Comparison of ENCODE assay signal across 1 cellular context in the genomic region with DNA sequence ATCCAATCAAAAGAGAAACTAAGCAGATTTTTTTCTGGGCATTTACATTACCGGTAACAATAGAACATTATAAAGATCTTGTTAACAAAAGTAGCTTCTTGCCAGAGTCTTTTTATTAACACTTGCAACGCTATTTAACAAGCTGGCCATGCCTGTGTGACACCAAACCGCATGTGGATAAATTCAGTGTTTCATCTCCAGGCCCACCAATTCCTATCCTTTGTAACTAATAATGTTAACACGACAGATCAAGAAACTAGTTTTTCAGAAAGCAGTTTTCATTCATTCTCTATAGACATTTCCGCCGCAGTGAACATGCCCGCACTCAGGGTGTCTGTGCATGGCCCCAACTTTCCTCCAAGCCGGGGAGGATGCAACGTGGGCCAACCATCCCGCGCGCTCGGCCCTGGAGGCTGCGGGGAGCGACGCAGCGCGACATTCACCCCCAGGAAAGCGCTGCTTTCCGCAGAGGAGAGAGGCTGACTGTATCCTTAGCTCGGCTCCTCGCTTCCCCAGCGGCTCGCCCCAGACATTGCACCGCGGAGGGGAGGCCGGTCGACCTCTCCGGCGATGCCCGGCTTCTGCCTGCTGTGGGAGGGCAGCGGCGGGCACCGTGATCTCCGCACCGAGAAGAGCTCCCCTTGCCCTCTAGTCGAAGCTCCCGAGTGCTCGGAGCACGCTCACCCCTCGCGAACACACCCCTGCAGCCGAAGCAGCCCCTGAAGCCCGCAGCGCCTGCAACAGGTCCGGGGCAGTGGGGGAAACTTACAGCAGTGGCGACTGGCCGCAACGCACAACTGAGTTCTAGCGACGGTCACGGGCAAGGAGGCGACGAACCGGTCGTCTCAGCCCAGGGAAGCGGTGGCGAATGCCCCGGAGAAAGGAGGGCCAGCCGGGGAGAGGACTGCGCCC.
A peak's percentile ranks its signal among the peaks of the same experiment; 100 is the strongest.
TF ChIP-seq lines count a peak whose summit lies in the region.

No MANE protein-coding gene starts in this region.

TF ChIP-seq in K562, 482 proteins besides CTCF, POLR2A, EP300 and RAD21 (continues in another document):
- TF ChIP-seq CREBBP (IDR thresholded peaks at IDR 0.05; ENCODE audit: low read depth, low read length) (no peak), NR1H2 (CRISPR knock-in tag; IDR thresholded peaks at IDR 0.05) (0 out of 2 replicates have a peak, but pooled peaks have one; percentile 29), ZBTB17 (CRISPR knock-in tag; IDR thresholded peaks at IDR 0.05) (0 out of 2 replicates have a peak, but pooled peaks have one; percentile 4), ZNF780A (CRISPR knock-in tag; IDR thresholded peaks at IDR 0.05) (no peak), RBBP5 (IDR thresholded peaks at IDR 0.05; ENCODE audit: borderline replicate concordance, insufficient read depth, low read length, poor library complexity, severe bottlenecking) (peak; percentile 5), ZFX (CRISPR knock-in tag; IDR thresholded peaks at IDR 0.05) (peak; percentile 46), ZC3H4 (CRISPR knock-in tag; IDR thresholded peaks at IDR 0.05; ENCODE audit: borderline replicate concordance) (0 out of 2 replicates have a peak, but pooled peaks have one; percentile 46), KAT7 (CRISPR knock-in tag; IDR thresholded peaks at IDR 0.05; ENCODE audit: borderline replicate concordance) (peak; percentile 98), CBX2 (IDR thresholded peaks at IDR 0.05; ENCODE audit: insufficient read depth, low read length, poor library complexity, severe bottlenecking) (no peak), HNRNPK (IDR thresholded peaks at IDR 0.05; ENCODE audit: low read depth, low read length, poor library complexity, severe bottlenecking) (no peak), CEBPG (CRISPR knock-in tag; IDR thresholded peaks at IDR 0.05) (peak; percentile 16; the same call in 1 of the 2 replicates), CEBPG (tag; conservative IDR thresholded peaks at IDR 0.05 in 1 of 2, IDR thresholded peaks at IDR 0.05 in 1 of 2) (no peak), MYC (IDR thresholded peaks at IDR 0.05; ENCODE audit: low read depth, low read length) (no peak), MYC (CRISPR knock-in tag; IDR thresholded peaks at IDR 0.05; ENCODE audit: borderline replicate concordance, low read depth) (no peak), FOXM1 (IDR thresholded peaks at IDR 0.05; ENCODE audit: low read depth) (no peak), FOXM1 (CRISPR knock-in tag; IDR thresholded peaks at IDR 0.05; ENCODE audit: low read depth) (peak; percentile 77; the same call in 1 of the 2 replicates), ATF1 (CRISPR knock-in tag; IDR thresholded peaks at IDR 0.05) (no peak), ATF1 (tag; IDR thresholded peaks at IDR 0.05) (peak; percentile 44), HMGN3 (IDR thresholded peaks at IDR 0.05; ENCODE audit: borderline replicate concordance, extremely low read depth, insufficient read length, low read depth, low read length) (no peak), FOXA3 (CRISPR knock-in tag; conservative IDR thresholded peaks at IDR 0.05 in 1 of 2, IDR thresholded peaks at IDR 0.05 in 1 of 2) (0 out of 4 replicates have a peak, but pooled peaks of 1 of the 2 experiments have one; percentile 27), GABPB1 (CRISPR knock-in tag; IDR thresholded peaks at IDR 0.05) (peak; percentile 71), ZNF431 (CRISPR knock-in tag; IDR thresholded peaks at IDR 0.05) (0 out of 2 replicates have a peak, but pooled peaks have one; percentile 24), IRF2 (CRISPR knock-in tag; IDR thresholded peaks at IDR 0.05) (peak; percentile 68; the same call in 1 of the 2 replicates), HDAC1 (IDR thresholded peaks at IDR 0.05) (no peak), YY1 (IDR thresholded peaks at IDR 0.05; ENCODE audit: borderline replicate concordance in 1 of 3, control insufficient read depth in 1 of 3, extremely low read depth in 1 of 3, insufficient read depth in 3 of 3, insufficient read length in 1 of 3, insufficient replicate concordance in 2 of 3, low read depth in 1 of 3, low read length in 2 of 3) (no peak), ZNF444 (CRISPR knock-in tag; IDR thresholded peaks at IDR 0.05) (no peak)
- TF ChIP-seq, protein P1, sequence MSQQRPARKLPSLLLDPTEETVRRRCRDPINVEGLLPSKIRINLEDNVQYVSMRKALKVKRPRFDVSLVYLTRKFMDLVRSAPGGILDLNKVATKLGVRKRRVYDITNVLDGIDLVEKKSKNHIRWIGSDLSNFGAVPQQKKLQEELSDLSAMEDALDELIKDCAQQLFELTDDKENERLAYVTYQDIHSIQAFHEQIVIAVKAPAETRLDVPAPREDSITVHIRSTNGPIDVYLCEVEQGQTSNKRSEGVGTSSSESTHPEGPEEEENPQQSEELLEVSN (IDR thresholded peaks at IDR 0.05; ENCODE audit: borderline replicate concordance in 1 of 2, extremely low read depth in 1 of 2, insufficient read depth in 1 of 2, insufficient read length in 1 of 2, low read depth in 1 of 2, low read length in 1 of 2, poor library complexity in 1 of 2, severe bottlenecking in 1 of 2), result no peak
- TF ChIP-seq, protein P2, sequence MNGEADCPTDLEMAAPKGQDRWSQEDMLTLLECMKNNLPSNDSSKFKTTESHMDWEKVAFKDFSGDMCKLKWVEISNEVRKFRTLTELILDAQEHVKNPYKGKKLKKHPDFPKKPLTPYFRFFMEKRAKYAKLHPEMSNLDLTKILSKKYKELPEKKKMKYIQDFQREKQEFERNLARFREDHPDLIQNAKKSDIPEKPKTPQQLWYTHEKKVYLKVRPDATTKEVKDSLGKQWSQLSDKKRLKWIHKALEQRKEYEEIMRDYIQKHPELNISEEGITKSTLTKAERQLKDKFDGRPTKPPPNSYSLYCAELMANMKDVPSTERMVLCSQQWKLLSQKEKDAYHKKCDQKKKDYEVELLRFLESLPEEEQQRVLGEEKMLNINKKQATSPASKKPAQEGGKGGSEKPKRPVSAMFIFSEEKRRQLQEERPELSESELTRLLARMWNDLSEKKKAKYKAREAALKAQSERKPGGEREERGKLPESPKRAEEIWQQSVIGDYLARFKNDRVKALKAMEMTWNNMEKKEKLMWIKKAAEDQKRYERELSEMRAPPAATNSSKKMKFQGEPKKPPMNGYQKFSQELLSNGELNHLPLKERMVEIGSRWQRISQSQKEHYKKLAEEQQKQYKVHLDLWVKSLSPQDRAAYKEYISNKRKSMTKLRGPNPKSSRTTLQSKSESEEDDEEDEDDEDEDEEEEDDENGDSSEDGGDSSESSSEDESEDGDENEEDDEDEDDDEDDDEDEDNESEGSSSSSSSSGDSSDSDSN (IDR thresholded peaks at IDR 0.05; ENCODE audit: borderline replicate concordance in 1 of 2, low read depth in 2 of 2, low read length in 2 of 2), result peak; percentile 54 to 92; a peak in 2 of 4 replicates
- TF ChIP-seq, protein P3, sequence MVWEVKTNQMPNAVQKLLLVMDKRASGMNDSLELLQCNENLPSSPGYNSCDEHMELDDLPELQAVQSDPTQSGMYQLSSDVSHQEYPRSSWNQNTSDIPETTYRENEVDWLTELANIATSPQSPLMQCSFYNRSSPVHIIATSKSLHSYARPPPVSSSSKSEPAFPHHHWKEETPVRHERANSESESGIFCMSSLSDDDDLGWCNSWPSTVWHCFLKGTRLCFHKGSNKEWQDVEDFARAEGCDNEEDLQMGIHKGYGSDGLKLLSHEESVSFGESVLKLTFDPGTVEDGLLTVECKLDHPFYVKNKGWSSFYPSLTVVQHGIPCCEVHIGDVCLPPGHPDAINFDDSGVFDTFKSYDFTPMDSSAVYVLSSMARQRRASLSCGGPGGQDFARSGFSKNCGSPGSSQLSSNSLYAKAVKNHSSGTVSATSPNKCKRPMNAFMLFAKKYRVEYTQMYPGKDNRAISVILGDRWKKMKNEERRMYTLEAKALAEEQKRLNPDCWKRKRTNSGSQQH (CRISPR knock-in tag; IDR thresholded peaks at IDR 0.05), result no peak
- TF ChIP-seq, protein P4, sequence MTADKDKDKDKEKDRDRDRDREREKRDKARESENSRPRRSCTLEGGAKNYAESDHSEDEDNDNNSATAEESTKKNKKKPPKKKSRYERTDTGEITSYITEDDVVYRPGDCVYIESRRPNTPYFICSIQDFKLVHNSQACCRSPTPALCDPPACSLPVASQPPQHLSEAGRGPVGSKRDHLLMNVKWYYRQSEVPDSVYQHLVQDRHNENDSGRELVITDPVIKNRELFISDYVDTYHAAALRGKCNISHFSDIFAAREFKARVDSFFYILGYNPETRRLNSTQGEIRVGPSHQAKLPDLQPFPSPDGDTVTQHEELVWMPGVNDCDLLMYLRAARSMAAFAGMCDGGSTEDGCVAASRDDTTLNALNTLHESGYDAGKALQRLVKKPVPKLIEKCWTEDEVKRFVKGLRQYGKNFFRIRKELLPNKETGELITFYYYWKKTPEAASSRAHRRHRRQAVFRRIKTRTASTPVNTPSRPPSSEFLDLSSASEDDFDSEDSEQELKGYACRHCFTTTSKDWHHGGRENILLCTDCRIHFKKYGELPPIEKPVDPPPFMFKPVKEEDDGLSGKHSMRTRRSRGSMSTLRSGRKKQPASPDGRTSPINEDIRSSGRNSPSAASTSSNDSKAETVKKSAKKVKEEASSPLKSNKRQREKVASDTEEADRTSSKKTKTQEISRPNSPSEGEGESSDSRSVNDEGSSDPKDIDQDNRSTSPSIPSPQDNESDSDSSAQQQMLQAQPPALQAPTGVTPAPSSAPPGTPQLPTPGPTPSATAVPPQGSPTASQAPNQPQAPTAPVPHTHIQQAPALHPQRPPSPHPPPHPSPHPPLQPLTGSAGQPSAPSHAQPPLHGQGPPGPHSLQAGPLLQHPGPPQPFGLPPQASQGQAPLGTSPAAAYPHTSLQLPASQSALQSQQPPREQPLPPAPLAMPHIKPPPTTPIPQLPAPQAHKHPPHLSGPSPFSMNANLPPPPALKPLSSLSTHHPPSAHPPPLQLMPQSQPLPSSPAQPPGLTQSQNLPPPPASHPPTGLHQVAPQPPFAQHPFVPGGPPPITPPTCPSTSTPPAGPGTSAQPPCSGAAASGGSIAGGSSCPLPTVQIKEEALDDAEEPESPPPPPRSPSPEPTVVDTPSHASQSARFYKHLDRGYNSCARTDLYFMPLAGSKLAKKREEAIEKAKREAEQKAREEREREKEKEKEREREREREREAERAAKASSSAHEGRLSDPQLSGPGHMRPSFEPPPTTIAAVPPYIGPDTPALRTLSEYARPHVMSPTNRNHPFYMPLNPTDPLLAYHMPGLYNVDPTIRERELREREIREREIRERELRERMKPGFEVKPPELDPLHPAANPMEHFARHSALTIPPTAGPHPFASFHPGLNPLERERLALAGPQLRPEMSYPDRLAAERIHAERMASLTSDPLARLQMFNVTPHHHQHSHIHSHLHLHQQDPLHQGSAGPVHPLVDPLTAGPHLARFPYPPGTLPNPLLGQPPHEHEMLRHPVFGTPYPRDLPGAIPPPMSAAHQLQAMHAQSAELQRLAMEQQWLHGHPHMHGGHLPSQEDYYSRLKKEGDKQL (CRISPR knock-in tag; IDR thresholded peaks at IDR 0.05; ENCODE audit: borderline replicate concordance), result 0 out of 2 replicates have a peak, but pooled peaks have one; percentile 80
- TF ChIP-seq, protein P5, sequence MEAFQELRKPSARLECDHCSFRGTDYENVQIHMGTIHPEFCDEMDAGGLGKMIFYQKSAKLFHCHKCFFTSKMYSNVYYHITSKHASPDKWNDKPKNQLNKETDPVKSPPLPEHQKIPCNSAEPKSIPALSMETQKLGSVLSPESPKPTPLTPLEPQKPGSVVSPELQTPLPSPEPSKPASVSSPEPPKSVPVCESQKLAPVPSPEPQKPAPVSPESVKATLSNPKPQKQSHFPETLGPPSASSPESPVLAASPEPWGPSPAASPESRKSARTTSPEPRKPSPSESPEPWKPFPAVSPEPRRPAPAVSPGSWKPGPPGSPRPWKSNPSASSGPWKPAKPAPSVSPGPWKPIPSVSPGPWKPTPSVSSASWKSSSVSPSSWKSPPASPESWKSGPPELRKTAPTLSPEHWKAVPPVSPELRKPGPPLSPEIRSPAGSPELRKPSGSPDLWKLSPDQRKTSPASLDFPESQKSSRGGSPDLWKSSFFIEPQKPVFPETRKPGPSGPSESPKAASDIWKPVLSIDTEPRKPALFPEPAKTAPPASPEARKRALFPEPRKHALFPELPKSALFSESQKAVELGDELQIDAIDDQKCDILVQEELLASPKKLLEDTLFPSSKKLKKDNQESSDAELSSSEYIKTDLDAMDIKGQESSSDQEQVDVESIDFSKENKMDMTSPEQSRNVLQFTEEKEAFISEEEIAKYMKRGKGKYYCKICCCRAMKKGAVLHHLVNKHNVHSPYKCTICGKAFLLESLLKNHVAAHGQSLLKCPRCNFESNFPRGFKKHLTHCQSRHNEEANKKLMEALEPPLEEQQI (IDR thresholded peaks at IDR 0.05), result no peak
- TF ChIP-seq, protein P6, sequence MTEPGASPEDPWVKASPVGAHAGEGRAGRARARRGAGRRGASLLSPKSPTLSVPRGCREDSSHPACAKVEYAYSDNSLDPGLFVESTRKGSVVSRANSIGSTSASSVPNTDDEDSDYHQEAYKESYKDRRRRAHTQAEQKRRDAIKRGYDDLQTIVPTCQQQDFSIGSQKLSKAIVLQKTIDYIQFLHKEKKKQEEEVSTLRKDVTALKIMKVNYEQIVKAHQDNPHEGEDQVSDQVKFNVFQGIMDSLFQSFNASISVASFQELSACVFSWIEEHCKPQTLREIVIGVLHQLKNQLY (CRISPR knock-in tag; conservative IDR thresholded peaks at IDR 0.05), result no peak
- TF ChIP-seq, protein P7, sequence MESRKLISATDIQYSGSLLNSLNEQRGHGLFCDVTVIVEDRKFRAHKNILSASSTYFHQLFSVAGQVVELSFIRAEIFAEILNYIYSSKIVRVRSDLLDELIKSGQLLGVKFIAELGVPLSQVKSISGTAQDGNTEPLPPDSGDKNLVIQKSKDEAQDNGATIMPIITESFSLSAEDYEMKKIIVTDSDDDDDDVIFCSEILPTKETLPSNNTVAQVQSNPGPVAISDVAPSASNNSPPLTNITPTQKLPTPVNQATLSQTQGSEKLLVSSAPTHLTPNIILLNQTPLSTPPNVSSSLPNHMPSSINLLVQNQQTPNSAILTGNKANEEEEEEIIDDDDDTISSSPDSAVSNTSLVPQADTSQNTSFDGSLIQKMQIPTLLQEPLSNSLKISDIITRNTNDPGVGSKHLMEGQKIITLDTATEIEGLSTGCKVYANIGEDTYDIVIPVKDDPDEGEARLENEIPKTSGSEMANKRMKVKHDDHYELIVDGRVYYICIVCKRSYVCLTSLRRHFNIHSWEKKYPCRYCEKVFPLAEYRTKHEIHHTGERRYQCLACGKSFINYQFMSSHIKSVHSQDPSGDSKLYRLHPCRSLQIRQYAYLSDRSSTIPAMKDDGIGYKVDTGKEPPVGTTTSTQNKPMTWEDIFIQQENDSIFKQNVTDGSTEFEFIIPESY (CRISPR knock-in tag; IDR thresholded peaks at IDR 0.05), result no peak
- TF ChIP-seq, protein P8, sequence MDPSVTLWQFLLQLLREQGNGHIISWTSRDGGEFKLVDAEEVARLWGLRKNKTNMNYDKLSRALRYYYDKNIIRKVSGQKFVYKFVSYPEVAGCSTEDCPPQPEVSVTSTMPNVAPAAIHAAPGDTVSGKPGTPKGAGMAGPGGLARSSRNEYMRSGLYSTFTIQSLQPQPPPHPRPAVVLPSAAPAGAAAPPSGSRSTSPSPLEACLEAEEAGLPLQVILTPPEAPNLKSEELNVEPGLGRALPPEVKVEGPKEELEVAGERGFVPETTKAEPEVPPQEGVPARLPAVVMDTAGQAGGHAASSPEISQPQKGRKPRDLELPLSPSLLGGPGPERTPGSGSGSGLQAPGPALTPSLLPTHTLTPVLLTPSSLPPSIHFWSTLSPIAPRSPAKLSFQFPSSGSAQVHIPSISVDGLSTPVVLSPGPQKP (CRISPR knock-in tag; IDR thresholded peaks at IDR 0.05), result 0 out of 2 replicates have a peak, but pooled peaks have one; percentile 58
- TF ChIP-seq, protein P9, sequence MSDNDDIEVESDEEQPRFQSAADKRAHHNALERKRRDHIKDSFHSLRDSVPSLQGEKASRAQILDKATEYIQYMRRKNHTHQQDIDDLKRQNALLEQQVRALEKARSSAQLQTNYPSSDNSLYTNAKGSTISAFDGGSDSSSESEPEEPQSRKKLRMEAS (CRISPR knock-in tag; IDR thresholded peaks at IDR 0.05), result 0 out of 2 replicates have a peak, but pooled peaks have one; percentile 18
